ENCODE assay signal across 8 cellular contexts in the genomic region with DNA sequence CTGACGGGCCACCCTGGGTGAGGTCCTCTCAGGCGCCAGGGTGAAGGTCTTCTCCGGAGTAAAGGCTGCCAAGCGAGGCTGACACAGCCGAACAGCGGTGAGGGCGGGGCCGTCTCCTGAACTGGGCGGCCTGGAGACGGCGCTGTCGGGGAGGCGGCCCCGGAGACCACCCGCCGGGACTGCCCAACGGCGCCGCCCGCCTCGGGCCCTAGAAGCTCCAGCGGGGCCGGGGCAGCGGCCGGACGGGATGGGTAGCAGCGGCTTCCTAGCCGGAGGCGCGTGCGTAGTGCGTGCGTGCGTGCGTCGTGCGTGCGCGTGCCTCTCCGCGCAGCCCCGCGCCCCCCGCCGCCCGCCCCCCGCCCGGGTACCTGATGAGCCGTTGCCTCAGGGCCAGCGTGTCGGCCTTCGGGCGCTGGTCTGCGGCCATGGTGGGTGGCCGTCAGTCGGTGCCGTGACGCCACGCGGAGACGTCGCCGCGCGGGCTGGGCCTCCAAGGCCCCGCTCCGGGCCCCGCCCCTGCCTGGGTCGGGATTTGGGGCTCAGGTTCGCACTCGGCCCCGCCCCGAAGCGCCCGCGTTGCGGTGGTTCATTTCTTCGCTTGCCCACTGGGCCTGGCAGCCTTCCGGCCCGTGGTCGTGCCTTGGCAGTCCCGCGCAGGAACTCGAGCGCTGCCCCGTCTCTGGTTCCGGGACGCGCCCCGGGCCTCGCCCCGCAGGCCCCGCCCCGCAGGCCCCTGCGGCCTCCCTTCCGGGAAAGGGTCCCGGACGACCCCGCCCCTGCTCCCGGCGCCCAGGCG. TPM values are rescaled to one million over a fixed set of nuclear protein-coding genes. Genes with fewer than 3 reads are reported as not detected.
A peak's percentile ranks its signal among the peaks of the same experiment; 100 is the strongest.
DNase-seq lines count a peak whose midpoint lies in the region; ATAC-seq, FAIRE-seq and TF ChIP-seq lines count a peak whose summit lies in the region.

A gene (minus strand): TSS at position 679 of the 796 bp plus-strand sequence. CDS start 252 bp downstream, at position 427.

- WGBS in H1 (ENCODE audit: extremely low coverage in 1 of 2, insufficient coverage in 1 of 2, insufficient read length in 1 of 2, insufficient replicate concordance in 2 of 2, low coverage in 1 of 2, low lambda C conversion rate in 2 of 2, missing lambda C conversion rate in 1 of 2), 2 experiments, result 2% methylated on average over 49 of the region's 102 CpGs; no CpG with 5 or more reads in 1 of the 2 experiments
- no CpG with 5 or more reads among the region's 102 CpGs for WGBS in mesendoderm (ENCODE audit: extremely low coverage, insufficient coverage, low lambda C conversion rate)

- H2BK12ac ChIP-seq in H1 (ENCODE audit: low read depth, low read length), result no peak within 1 kb of the TSS

- H3K79me2 ChIP-seq in H1 (ENCODE audit: control insufficient read depth in 1 of 2, insufficient read depth in 2 of 2, low read length in 2 of 2) (peaks cover 0 to 13% of the 10 kb centered on the region in 2 experiments; a peak in 2 of 4 replicates), mesendoderm (ENCODE audit: control insufficient read depth, insufficient read depth, low read length) (peaks cover 13% of the 10 kb centered on the region)

- peak within 1 kb of the TSS; percentile 42 for H3K4ac ChIP-seq in H1 (replicated peaks; ENCODE audit: insufficient read length, low read depth, low read length)
- peak within 1 kb of the TSS; percentile 95 for H3K4ac ChIP-seq in mesendoderm (ENCODE audit: low read depth, low read length)

- peak; percentile 63 for ATAC-seq in HG03039 (IDR thresholded peaks at IDR 0.05; ENCODE audit: unreplicated experiment)

- H3K27me3 ChIP-seq in H1 (replicated peaks in 1 of 4; ENCODE audit: control insufficient read depth in 3 of 4, extremely low read depth in 1 of 4, insufficient read depth in 3 of 4, low read length in 3 of 4) (no peaks in the 10 kb centered on the region), mesendoderm (ENCODE audit: insufficient read depth, low read length, poor library complexity) (no peaks in the 10 kb centered on the region)

- H3K14ac ChIP-seq in H1 (ENCODE audit: insufficient read length), result no peak within 1 kb of the TSS

- peak within 1 kb of the TSS; percentile 31; the same call in 1 of the 2 replicates for H3K27ac ChIP-seq in H1 (ENCODE audit: low read depth, low read length)
- peak within 1 kb of the TSS; percentile 34 for H3K27ac ChIP-seq in mesendoderm (ENCODE audit: low read depth, low read length)

- no peak within 1 kb of the TSS for H2BK20ac ChIP-seq in H1 (ENCODE audit: low read length)

- 0 out of 2 replicates have a peak within 1 kb of the TSS, but pooled peaks have one; percentile 25 for H2AFZ ChIP-seq in H1 (ENCODE audit: low read length)

- peak; percentile 64 for TF ChIP-seq POLR2A in GM18526 (IDR thresholded peaks at IDR 0.05; ENCODE audit: extremely low read depth, insufficient read length)
- TF ChIP-seq POLR2A in H1 (IDR thresholded peaks at IDR 0.05; ENCODE audit: control extremely low read depth in 1 of 2, low read depth in 2 of 2, low read length in 2 of 2), result peak in 1 of 2 experiments; percentile 72; a peak in 2 of 3 replicates

- peaks cover 3% of the 10 kb centered on the region; the same call in 1 of the 2 replicates for H3K23me2 ChIP-seq in H1 (ENCODE audit: low read depth, low read length)

- H3K36me3 ChIP-seq in H1 (ENCODE audit: control insufficient read depth in 2 of 4, insufficient read depth in 4 of 4, low read length in 3 of 4) (peaks cover 7 to 35% (median 16%) of the 10 kb centered on the region in 4 experiments; a peak in 6 of 8 replicates), mesendoderm (ENCODE audit: control insufficient read depth, insufficient read depth, low read length) (peaks cover 16% of the 10 kb centered on the region)

- H3K79me1 ChIP-seq in H1 (ENCODE audit: low read depth, low read length) (peaks cover 11% of the 10 kb centered on the region), mesendoderm (ENCODE audit: low read length) (peaks cover 17% of the 10 kb centered on the region)

- H3K23ac ChIP-seq in H1 (ENCODE audit: insufficient read length), result no peak within 1 kb of the TSS
- peak within 1 kb of the TSS; percentile 97 for H3K23ac ChIP-seq in mesendoderm (ENCODE audit: low read length)

- H3K9ac ChIP-seq in H1 (replicated peaks in 1 of 4; ENCODE audit: extremely low read depth in 1 of 4, low read depth in 3 of 4, low read length in 3 of 4) (peak within 1 kb of the TSS; percentile 36 to 74 (median 72); a peak in 6 of 7 replicates), mesendoderm (ENCODE audit: low read length) (peak within 1 kb of the TSS; percentile 99)

- H4K5ac ChIP-seq in H1 (ENCODE audit: insufficient read length, low read depth, low read length) (peak within 1 kb of the TSS; percentile 31), mesendoderm (ENCODE audit: low read length) (peak within 1 kb of the TSS; percentile 85)

- no peak for TF ChIP-seq EP300 in H1 (IDR thresholded peaks at IDR 0.05; ENCODE audit: borderline replicate concordance in 1 of 2, low read depth in 2 of 2, low read length in 2 of 2)

- peaks cover 0 to 17% (median 10%) of the 10 kb centered on the region in 4 experiments; a peak in 6 of 7 replicates for H3K4me1 ChIP-seq in H1 (replicated peaks in 1 of 4; ENCODE audit: control insufficient read depth in 3 of 4, insufficient read depth in 4 of 4, low read length in 3 of 4)
- H3K4me1 ChIP-seq in mesendoderm (ENCODE audit: control insufficient read depth, low read depth, low read length), result peaks cover 2% of the 10 kb centered on the region

- peak within 1 kb of the TSS; percentile 32 for H3K56ac ChIP-seq in H1 (replicated peaks; ENCODE audit: insufficient read length, low read depth, low read length)
- peak within 1 kb of the TSS; percentile 96 for H3K56ac ChIP-seq in mesendoderm (ENCODE audit: low read length)

- peak within 1 kb of the TSS; percentile 30 for H4K91ac ChIP-seq in H1 (replicated peaks; ENCODE audit: insufficient read length, low read length)

- DNase-seq in AG09309 (ENCODE audit: low read depth) (no peak), NCI-H748 (lab: John Stamatoyannopoulos, UW; ENCODE audit: unreplicated experiment) (peak; percentile 82), H1 (ENCODE audit: low read depth in 1 of 2, low spot score in 2 of 2) (peak in 1 of 2 experiments; percentile 83), mesendoderm (peak; percentile 72)
- peak; percentile 59 for DNase-seq in stimulated activated CD8-positive, alpha-beta memory T cell treated with anti-CD3 and anti-CD28 coated beads, Interleukin-12 subunit alpha, Interleukin-12 subunit beta, amount 100 ng/mL, for 4 hours (ENCODE audit: low read depth)

- H4K20me1 ChIP-seq in H1 (replicated peaks in 1 of 2; ENCODE audit: control insufficient read depth in 1 of 2, insufficient read depth in 2 of 2, low read length in 2 of 2), result peaks cover 0 to 5% of the 10 kb centered on the region in 2 experiments

- H2AK5ac ChIP-seq in H1 (ENCODE audit: low read depth, low read length) (no peak within 1 kb of the TSS), mesendoderm (ENCODE audit: low read length) (peak within 1 kb of the TSS; percentile 32)

- 0 out of 2 replicates have a peak within 1 kb of the TSS, but pooled peaks have one; percentile 46 for H2BK15ac ChIP-seq in H1 (ENCODE audit: low read length)
- no peak within 1 kb of the TSS for H2BK15ac ChIP-seq in mesendoderm (replicated peaks; ENCODE audit: low read depth)

- no peak; a peak in 1 of 4 replicates for TF ChIP-seq RAD21 in H1 (IDR thresholded peaks at IDR 0.05 in 1 of 2, conservative IDR thresholded peaks at IDR 0.05 in 1 of 2; ENCODE audit: low read depth in 2 of 2, low read length in 2 of 2)

- H3K18ac ChIP-seq in H1 (ENCODE audit: extremely low read depth, low read length) (peak within 1 kb of the TSS; percentile 53; the same call in 1 of the 2 replicates), mesendoderm (ENCODE audit: low read length) (peak within 1 kb of the TSS; percentile 91)

- FAIRE-seq in H1 (lab: Jason Lieb, UNC), result no peak

- H3K9me3 ChIP-seq in H1 (ENCODE audit: insufficient read depth in 2 of 2, low read depth in 1 of 2, low read length in 1 of 2), result no peaks in the 10 kb centered on the region

- H4K8ac ChIP-seq in H1 (ENCODE audit: extremely low read depth, insufficient read depth, low read length), result peak within 1 kb of the TSS; percentile 88
- no peak within 1 kb of the TSS for H4K8ac ChIP-seq in mesendoderm (ENCODE audit: low read depth, low read length)

- TF ChIP-seq CTCF in AG09309 (IDR thresholded peaks at IDR 0.05; ENCODE audit: control insufficient read depth, insufficient read depth, low read depth, low read length, missing control alignments) (no peak), H1 (IDR thresholded peaks at IDR 0.05; ENCODE audit: control extremely low read depth in 1 of 3, insufficient read depth in 1 of 3, low read depth in 1 of 3, low read length in 3 of 3) (peak in 2 of 3 experiments; percentile 11 to 17; a peak in 1 of 4 replicates)

- H2BK5ac ChIP-seq in H1 (ENCODE audit: low read depth, low read length) (peak within 1 kb of the TSS; percentile 49; the same call in 1 of the 2 replicates), mesendoderm (ENCODE audit: low read length) (peak within 1 kb of the TSS; percentile 20)

- H2BK120ac ChIP-seq in H1 (replicated peaks; ENCODE audit: low read depth, low read length) (no peak within 1 kb of the TSS), mesendoderm (ENCODE audit: low read depth, low read length) (peak within 1 kb of the TSS; percentile 17)

- CTCF ChIA-PET in activated CD8-positive, alpha-beta memory T cell treated with anti-CD3 and anti-CD28 coated beads for 36 hours (lab: Charles Lee), result no interaction called here
- CTCF ChIA-PET in H1 (lab: Charles Lee; ENCODE audit: partially characterized antibody), result interaction anchor here (1.0 to 2.2 kb wide), 5 partner anchors 9 to 51 kb away, joined by 3 to 8 read pairs (median 5); no protein-coding TSS in a partner anchor

- H3K4me2 ChIP-seq in H1 (ENCODE audit: insufficient read depth in 1 of 2, low read depth in 2 of 2, low read length in 2 of 2) (peak within 1 kb of the TSS; percentile 72 to 94), mesendoderm (ENCODE audit: low read length) (peak within 1 kb of the TSS; percentile 81)

- H3K4me3 ChIP-seq in AG09309 (ENCODE audit: control insufficient read depth, low read depth, low read length) (peak within 1 kb of the TSS; percentile 95), H1 (ENCODE audit: extremely low read depth in 1 of 4, insufficient read depth in 2 of 4, low read depth in 3 of 4, low read length in 4 of 4) (peak within 1 kb of the TSS; percentile 52 to 72 (median 64)), mesendoderm (ENCODE audit: low read length) (peak within 1 kb of the TSS; percentile 88)

- POLR2A ChIA-PET in activated CD8-positive, alpha-beta memory T cell treated with anti-CD3 and anti-CD28 coated beads for 36 hours (lab: Charles Lee), result interaction anchor here (0.8 to 2.8 kb wide), 7 partner anchors 9 to 28 kb away, joined by 3 to 13 read pairs (median 7); a partner anchor contains a TSS
- POLR2A ChIA-PET in H1 (lab: Charles Lee; ENCODE audit: partially characterized antibody), result interaction anchor here (0.6 to 21.6 kb wide), 17 partner anchors 8 to 499 kb away, joined by 3 to 507 read pairs (median 4); a partner anchor contains a TSS

RNA-seq across cellular contexts. Expression of the gene that starts here (rescaled TPM):
- total RNA-seq in activated CD8-positive, alpha-beta memory T cell treated with anti-CD3 and anti-CD28 coated beads for 36 hours, result 10 to 100 TPM; 65.5 to 68.2 TPM
- 29.5 and 32.1 TPM in 2 replicates for total RNA-seq in H1 (2021; fragmentation: NEBNext Ultra II Directional; extraction: Animal tissue kit (Norgen Biotek cat#: 25700))
- polyA plus RNA-seq in H1 (2011; rRNA removed), result 25.1 and 33.4 TPM in 2 replicates
- polyA plus RNA-seq in H1 (2011; cell fraction: cytosol; rRNA removed), result 35.7 TPM
- 106 TPM for polyA plus RNA-seq in H1 (2011; cell fraction: nucleus; rRNA removed)
- 22.0 to 26.7 TPM (median 22.5 TPM) in 4 replicates for polyA plus RNA-seq in H1 (2012, experiment 1 of 2)
- polyA plus RNA-seq in H1 (2012, experiment 2 of 2), result 9.1 TPM
- polyA plus RNA-seq in H1 (2013, experiment 1 of 2), result 10.9 TPM
- polyA plus RNA-seq in H1 (2013, experiment 2 of 2), result 7.7 TPM
- 44.1 and 62.2 TPM in 2 replicates for polyA minus RNA-seq in H1 (2011; rRNA and poly(A)+ RNA removed)
- polyA minus RNA-seq in H1 (2011; cell fraction: cytosol; rRNA and poly(A)+ RNA removed), result 25.1 TPM
- polyA minus RNA-seq in H1 (2011; cell fraction: nucleus; rRNA and poly(A)+ RNA removed), result 91.2 TPM
- 8.1 TPM for polyA plus RNA-seq in mesendoderm (2013, experiment 1 of 2)
- 6.6 TPM for polyA plus RNA-seq in mesendoderm (2013, experiment 2 of 2)
